ENCODE assay signal across 25 cellular contexts in genomic region chr2:238220274-238220891, GRCh38. TPM values are rescaled to one million over a fixed set of nuclear protein-coding genes. Genes with fewer than 3 reads are reported as not detected.
A peak's percentile ranks its signal among the peaks of the same experiment; 100 is the strongest.
DNase-seq lines count a peak whose midpoint lies in the region; ATAC-seq and TF ChIP-seq lines count a peak whose summit lies in the region.
"Had no signal": no experiment of that assay in that cellular context is flagged by ENCODE, and none has a peak within 500 bp of the region (broad histone marks: within the 10 kb centered on the region; RNA-seq: fewer than 3 reads in every experiment).

No MANE protein-coding gene starts in this region.

- peak overlapping the region; percentile 67 for H3K27ac ChIP-seq in angular gyrus (ENCODE audit: low read depth, low read length)
- peak overlapping the region; percentile 85 for H3K27ac ChIP-seq in layer of hippocampus (ENCODE audit: low read depth, low read length)
- no peak overlapping the region for H3K27ac ChIP-seq in H9 (ENCODE audit: insufficient read length, low read depth, low read length)
- no peak overlapping the region for H3K27ac ChIP-seq in neural progenitor cell
- H3K27ac ChIP-seq: A549, hepatocyte, upper lobe of right lung had no signal

- ATAC-seq in activated T-cell treated with anti-CD3 and anti-CD28 coated beads, Interleukin-2, amount 50 U/mL, for 72 hours (replicated peaks in 1 of 2), result peak in 1 of 2 donors; percentile 18
- ATAC-seq: activated CD8-positive, alpha-beta T cell treated with anti-CD3 and anti-CD28 coated beads, Interleukin-2, amount 10 ng/mL, durations not matched to agents 7 days and 5 days; GM12878 had no signal

- no peak for TF ChIP-seq CTCF in H9 (conservative IDR thresholded peaks at IDR 0.05)
- TF ChIP-seq CTCF in neural progenitor cell (IDR thresholded peaks at IDR 0.05), result no peak

- H3T11ph ChIP-seq in H9 (ENCODE audit: low read length), result no peak overlapping the region

- H3F3A ChIP-seq in neural progenitor cell (ENCODE audit: low read depth), result no peaks in the 10 kb centered on the region

- H2BK12ac ChIP-seq in H9 (ENCODE audit: insufficient read length, low read depth, low read length), result no peak overlapping the region

- H3K4me1 ChIP-seq in H9 (ENCODE audit: insufficient read depth, low read length), result no peaks in the 10 kb centered on the region; the same call in 1 of the 2 replicates
- H3K4me1 ChIP-seq in neural progenitor cell, result peaks cover 8% of the 10 kb centered on the region
- H3K4me1 ChIP-seq: A549, BE2C, upper lobe of right lung had no signal

- H3K4me2 ChIP-seq in H9 (ENCODE audit: insufficient read depth, insufficient read length, low read length) (no peak overlapping the region), neural progenitor cell (no peak overlapping the region)
- H3K4me2 ChIP-seq: A549, hepatocyte had no signal

- no peak overlapping the region for H3K27ac Mint-ChIP-seq in activated T-cell treated with anti-CD3 and anti-CD28 coated beads, Interleukin-2, amount 50 U/mL, for 72 hours
- H3K27ac Mint-ChIP-seq in H9 (no peak overlapping the region), neural progenitor cell (no peak overlapping the region)
- H3K27ac Mint-ChIP-seq: activated CD8-positive, alpha-beta T cell treated with anti-CD3 and anti-CD28 coated beads, Interleukin-2, amount 10 ng/mL, durations not matched to agents 7 days and 5 days; immature natural killer cell; mesothelial cell of epicardium; natural killer cell treated with Interleukin-12 subunit alpha and Interleukin-12 subunit beta and Interleukin-15 and Interleukin-18, amount 100 ng/mL, for 72 hours had no signal

- H3K18ac ChIP-seq in H9 (ENCODE audit: insufficient read length, low read depth, low read length), result no peak overlapping the region

- DNase-seq in activated T-cell treated with anti-CD3 and anti-CD28 coated beads, Interleukin-2, amount 50 U/mL, for 72 hours, result no peak
- DNase-seq in activated T-cell treated with anti-CD3 and anti-CD28 coated beads, Interleukin-2, amount 50 U/mL, for 48 hours, result no peak
- DNase-seq in superior temporal gyrus (ENCODE audit: extremely low spot score), result peak; percentile 63
- DNase-seq in NCI-H2107 treated with DMSO at 0.1 percent for 48 hours (lab: John Stamatoyannopoulos, UW; ENCODE audit: unreplicated experiment), result no peak
- DNase-seq in H9, result no peak
- no peak for DNase-seq in neural progenitor cell (ENCODE audit: low spot score)
- DNase-seq: activated CD8-positive, alpha-beta T cell treated with anti-CD3 and anti-CD28 coated beads, Interleukin-2, amount 10 ng/mL, durations not matched to agents 7 days and 5 days; activated naive CD4-positive, alpha-beta T cell; BE2C; DMS79; immature natural killer cell; left ventricle myocardium superior; NCI-H1436; NCI-H2171 treated with DMSO at 0.1 percent for 48 hours; NCI-H69; stimulated activated CD4-positive, alpha-beta T cell treated with anti-CD3 and anti-CD28 coated beads, Interleukin-4, amount 100 ng/mL, for 24 hours; stimulated activated naive CD4-positive, alpha-beta T cell treated with Interleukin-2 at 50 U/mL for 16 hours; upper lobe of right lung had no signal

- H3K9ac ChIP-seq in H9 (ENCODE audit: extremely low read depth, insufficient read length, low read length) (no peak overlapping the region), neural progenitor cell (no peak overlapping the region)

- H3K27me3 Mint-ChIP-seq in activated T-cell treated with anti-CD3 and anti-CD28 coated beads, Interleukin-2, amount 50 U/mL, for 72 hours (ENCODE audit: low read depth), result peaks cover 3% of the 10 kb centered on the region
- no peaks in the 10 kb centered on the region; the same call in 1 of the 2 replicates for H3K27me3 Mint-ChIP-seq in H9 (ENCODE audit: low read depth)
- H3K27me3 Mint-ChIP-seq in neural progenitor cell (ENCODE audit: insufficient read depth, low read depth), result peaks cover 2% of the 10 kb centered on the region
- H3K27me3 Mint-ChIP-seq: natural killer cell treated with Interleukin-12 subunit alpha and Interleukin-12 subunit beta and Interleukin-15 and Interleukin-18, amount 100 ng/mL, for 72 hours had no signal

- no peak overlapping the region for H2BK20ac ChIP-seq in H9 (ENCODE audit: low read depth, low read length, poor library complexity, severe bottlenecking)

- no peak overlapping the region for H4K91ac ChIP-seq in H9 (ENCODE audit: insufficient read length, low read depth, low read length)

- H3K14ac ChIP-seq in H9 (ENCODE audit: insufficient read depth, low read length), result no peak overlapping the region

- H2BK5ac ChIP-seq in H9 (ENCODE audit: insufficient read length, low read length), result no peak overlapping the region

- H3K9me3 Mint-ChIP-seq in activated T-cell treated with anti-CD3 and anti-CD28 coated beads, Interleukin-2, amount 50 U/mL, for 72 hours, result no peaks in the 10 kb centered on the region
- H3K9me3 Mint-ChIP-seq in H9, result no peaks in the 10 kb centered on the region; a peak in 1 of 5 replicates
- H3K9me3 Mint-ChIP-seq in neural progenitor cell, result peaks cover 2% of the 10 kb centered on the region
- H3K9me3 Mint-ChIP-seq: immature natural killer cell; natural killer cell treated with Interleukin-12 subunit alpha and Interleukin-12 subunit beta and Interleukin-15 and Interleukin-18, amount 100 ng/mL, for 72 hours had no signal

- H3K4me3 Mint-ChIP-seq in activated T-cell treated with anti-CD3 and anti-CD28 coated beads, Interleukin-2, amount 50 U/mL, for 72 hours, result peak overlapping the region; percentile 10 to 29
- H3K4me3 Mint-ChIP-seq in H9 (no peak overlapping the region), neural progenitor cell (no peak overlapping the region)
- H3K4me3 Mint-ChIP-seq: activated CD8-positive, alpha-beta T cell treated with anti-CD3 and anti-CD28 coated beads, Interleukin-2, amount 10 ng/mL, durations not matched to agents 7 days and 5 days; mesothelial cell of epicardium; natural killer cell treated with Interleukin-12 subunit alpha and Interleukin-12 subunit beta and Interleukin-15 and Interleukin-18, amount 100 ng/mL, for 72 hours had no signal

- H2AFZ ChIP-seq in H9 (ENCODE audit: low read length), result no peak overlapping the region
- H2AFZ ChIP-seq in neural progenitor cell (replicated peaks), result no peak overlapping the region
- H2AFZ ChIP-seq: hepatocyte had no signal

- H4K20me1 ChIP-seq in H9 (ENCODE audit: control insufficient read depth, insufficient read depth, insufficient read length) (no peaks in the 10 kb centered on the region), neural progenitor cell (ENCODE audit: low read depth) (no peaks in the 10 kb centered on the region)

- no peaks in the 10 kb centered on the region for H3K4me1 Mint-ChIP-seq in activated T-cell treated with anti-CD3 and anti-CD28 coated beads, Interleukin-2, amount 50 U/mL, for 72 hours (ENCODE audit: low read depth)
- peaks cover 12 to 14% of the 10 kb centered on the region in 2 experiments for H3K4me1 Mint-ChIP-seq in H9
- peaks cover 13% of the 10 kb centered on the region for H3K4me1 Mint-ChIP-seq in neural progenitor cell
- H3K4me1 Mint-ChIP-seq: immature natural killer cell, mesothelial cell of epicardium had no signal

- no peaks in the 10 kb centered on the region for H3K23me2 ChIP-seq in H9 (ENCODE audit: insufficient read length, low read depth, low read length, poor library complexity, severe bottlenecking)

- H3K56ac ChIP-seq in H9 (ENCODE audit: insufficient read length, low read depth, low read length), result no peak overlapping the region

- H2BK15ac ChIP-seq in H9 (ENCODE audit: low read depth, low read length), result no peak overlapping the region

- no peak overlapping the region for H4K8ac ChIP-seq in H9 (replicated peaks; ENCODE audit: insufficient read length, low read depth, low read length)

- H3K79me2 ChIP-seq in H9 (ENCODE audit: insufficient read depth, low read length) (no peaks in the 10 kb centered on the region), neural progenitor cell (ENCODE audit: low read depth) (no peaks in the 10 kb centered on the region)
- H3K79me2 ChIP-seq: hepatocyte had no signal

- H2BK120ac ChIP-seq in H9 (ENCODE audit: low read depth, low read length, poor library complexity, severe bottlenecking), result no peak overlapping the region

- no CpG with 5 or more reads among the region's 10 CpGs for WGBS in H9 (ENCODE audit: extremely low coverage, insufficient read length, low lambda C conversion rate)

- H3K4me3 ChIP-seq in neural progenitor cell, result no peak overlapping the region
- H3K4me3 ChIP-seq: A549, GM12878, hepatocyte had no signal

- H3K36me3 Mint-ChIP-seq in activated T-cell treated with anti-CD3 and anti-CD28 coated beads, Interleukin-2, amount 50 U/mL, for 72 hours (ENCODE audit: insufficient read depth in 2 of 2), result peaks cover 0 to under 1% of the 10 kb centered on the region in 2 donors
- H3K36me3 Mint-ChIP-seq in H9 (ENCODE audit: insufficient read depth in 1 of 3, low read depth in 3 of 3) (no peaks in the 10 kb centered on the region; a peak in 1 of 7 replicates), neural progenitor cell (no peaks in the 10 kb centered on the region)
- H3K36me3 Mint-ChIP-seq: natural killer cell treated with Interleukin-12 subunit alpha and Interleukin-12 subunit beta and Interleukin-15 and Interleukin-18, amount 100 ng/mL, for 72 hours had no signal

- H3K36me3 ChIP-seq in neural progenitor cell, result no peaks in the 10 kb centered on the region
- H3K36me3 ChIP-seq: BE2C, upper lobe of right lung had no signal

- H3K4ac ChIP-seq in H9 (ENCODE audit: low read depth, low read length), result no peak overlapping the region

- H2AK5ac ChIP-seq in H9 (ENCODE audit: insufficient read length, low read length), result no peak overlapping the region

- no peaks in the 10 kb centered on the region for H3K27me3 ChIP-seq in layer of hippocampus (ENCODE audit: control insufficient read depth, insufficient read depth, low read length)
- H3K27me3 ChIP-seq in H9 (ENCODE audit: insufficient read depth, low read length), result no peaks in the 10 kb centered on the region
- no peaks in the 10 kb centered on the region for H3K27me3 ChIP-seq in neural progenitor cell
- H3K27me3 ChIP-seq: BE2C, hepatocyte, upper lobe of right lung had no signal

- no peak overlapping the region for H4K5ac ChIP-seq in H9 (ENCODE audit: insufficient read length, low read depth, low read length)

- H3K23ac ChIP-seq in H9 (ENCODE audit: insufficient read length, low read depth, low read length), result no peak overlapping the region

- no peaks in the 10 kb centered on the region for H3K79me1 ChIP-seq in H9 (ENCODE audit: insufficient read depth, low read depth, low read length, poor library complexity, severe bottlenecking)

- H3K9me3 ChIP-seq in H9 (ENCODE audit: control insufficient read depth, low read depth, low read length) (no peaks in the 10 kb centered on the region), neural progenitor cell (ENCODE audit: low read depth) (no peaks in the 10 kb centered on the region)
- H3K9me3 ChIP-seq: A549, BE2C, upper lobe of right lung had no signal

RNA-seq across cellular contexts. Expression of gene ILKAP, which starts 16.9 kb away (rescaled TPM):
- 10 to 100 TPM; 53.2 to 55.5 TPM for total RNA-seq in activated T-cell treated with anti-CD3 and anti-CD28 coated beads, Interleukin-2, amount 50 U/mL, for 72 hours
- total RNA-seq in H9 (2021) (40.3 and 41.5 TPM in 2 replicates), neural progenitor cell (ENCODE audit: low replicate concordance) (19.0 and 24.7 TPM in 2 replicates)

RNA-seq across cellular contexts. Expression of gene HES6, which starts 19.5 kb away (rescaled TPM):
- total RNA-seq in activated T-cell treated with anti-CD3 and anti-CD28 coated beads, Interleukin-2, amount 50 U/mL, for 72 hours, result 1 to 10 TPM; 1.6 to 2.0 TPM
- total RNA-seq in H9 (2021) (27.1 and 27.7 TPM in 2 replicates), neural progenitor cell (ENCODE audit: low replicate concordance) (5.3 and 29.3 TPM in 2 replicates)

Comparison
In these comparisons a context has a peak if more than half of its experiments do, and no peak if none do; other contexts are left out.
1. H3K4me3 Mint-ChIP-seq: peak in activated T-cell treated with anti-CD3 and anti-CD28 coated beads, Interleukin-2, amount 50 U/mL, for 72 hours (2 of 2); none in H9 (0 of 2) and neural progenitor cell (single experiment).
2. H3K27ac ChIP-seq: peak in angular gyrus (single experiment) and layer of hippocampus (single experiment); none in H9 (single experiment) and neural progenitor cell (single experiment).